10 cellular contexts compared by ENCODE assay signal in the genomic region with DNA sequence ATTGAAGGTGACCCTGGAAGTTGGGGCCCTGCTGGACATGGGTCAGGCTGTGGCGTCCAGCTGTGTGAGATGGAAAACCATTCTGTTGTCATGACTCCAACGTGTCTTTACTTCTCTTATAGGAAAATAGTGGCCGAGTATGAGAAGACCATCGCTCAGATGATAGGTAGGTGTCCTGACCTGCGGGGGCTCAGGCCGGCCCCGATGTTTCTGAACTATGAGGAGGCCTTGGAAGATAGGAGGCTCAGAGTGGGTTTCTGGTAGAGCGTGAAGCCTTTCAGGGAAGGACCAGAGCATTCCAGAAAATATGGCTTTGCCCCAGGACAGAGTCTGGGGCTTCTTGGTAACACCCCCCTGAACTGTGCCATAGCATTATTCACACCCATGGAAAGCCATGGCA. TPM values are rescaled to one million over a fixed set of nuclear protein-coding genes. Genes with fewer than 3 reads are reported as not detected.
"Had no signal": no experiment of that assay in that cellular context is flagged by ENCODE, and none has a peak within 500 bp of the region (broad histone marks: within the 10 kb centered on the region; RNA-seq: fewer than 3 reads in every experiment).

No MANE protein-coding gene starts in this region.

- H3K27ac Mint-ChIP-seq: HFFc6 had no signal

- DNase-seq: GM23248, GOT3, H7, HFFc6, IMR-90 had no signal

- H3K4me3 ChIP-seq: GM23248, HAP-1, K562 had no signal

- H2AFZ ChIP-seq: GM23248 had no signal

- ATAC-seq: HCT116, K562 had no signal

- H3K27ac ChIP-seq: GM23248 had no signal

- H3K9ac ChIP-seq: GM23248 had no signal

- H3K9me3 Mint-ChIP-seq: HFFc6 had no signal

- H3K9me3 ChIP-seq: HAP-1 had no signal

- H3K4me3 Mint-ChIP-seq: HFFc6 had no signal

- FAIRE-seq: HTR-8/SVneo, K562 had no signal

RNA-seq across cellular contexts. Expression of gene BTBD16, which starts 29.3 kb away (rescaled TPM):
- total RNA-seq: GM23248, H4, HFFc6, IMR-90, K562 had no signal
- polyA plus RNA-seq: GM23248, IMR-90 had no signal
